14 cellular contexts compared by ENCODE assay signal in the genomic region with DNA sequence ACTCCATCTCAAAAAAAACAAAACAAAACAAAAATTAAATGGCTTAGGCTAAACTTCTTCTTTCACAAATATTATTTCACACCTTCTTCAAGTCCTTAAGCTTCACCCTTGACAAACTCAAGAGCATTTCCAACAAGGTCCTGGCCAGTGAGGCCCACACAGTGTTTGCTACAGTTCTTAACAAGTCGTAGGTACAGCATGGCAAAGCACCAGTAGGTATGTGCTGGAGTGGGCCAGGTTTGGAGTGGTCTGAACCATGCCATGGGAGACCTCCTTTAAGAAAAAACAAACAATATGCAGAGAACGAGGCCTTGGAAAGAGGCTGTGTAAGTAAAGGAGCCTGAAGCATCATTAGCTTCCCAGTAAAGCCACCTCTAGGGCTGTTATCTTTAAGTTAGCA.
DNase-seq lines count a peak whose midpoint lies in the region; ATAC-seq and TF ChIP-seq lines count a peak whose summit lies in the region.
"Had no signal": no experiment of that assay in that cellular context is flagged by ENCODE, and none has a peak within 500 bp of the region (broad histone marks: within the 10 kb centered on the region; RNA-seq: fewer than 3 reads in every experiment).

No MANE protein-coding gene starts in this region.

- H3K4me1 ChIP-seq in heart left ventricle (peaks cover 0 to 34% (median 18%) of the 10 kb centered on the region in 12 donors), esophagus muscularis mucosa (peaks cover 14 to 37% (median 27%) of the 10 kb centered on the region in 4 donors), psoas muscle (peaks cover 28% of the 10 kb centered on the region), upper lobe of right lung (peaks cover 34% of the 10 kb centered on the region)

- no peak for TF ChIP-seq EP300 in esophagus muscularis mucosa (IDR thresholded peaks at IDR 0.05)

- H3K27ac ChIP-seq in heart left ventricle (peak overlapping the region in 7 of 12 donors; percentile 63 to 87 (median 79)), esophagus muscularis mucosa (replicated peaks in 1 of 4) (peak overlapping the region; percentile 61 to 82 (median 70)), psoas muscle (peak overlapping the region; percentile 79), upper lobe of right lung (peak overlapping the region; percentile 66)

- no peaks in the 10 kb centered on the region for H3K9me3 ChIP-seq in heart left ventricle
- no peaks in the 10 kb centered on the region for H3K9me3 ChIP-seq in esophagus muscularis mucosa
- no peaks in the 10 kb centered on the region for H3K9me3 ChIP-seq in psoas muscle
- H3K9me3 ChIP-seq in upper lobe of right lung, result no peaks in the 10 kb centered on the region

- H3K4me3 ChIP-seq in heart left ventricle, result no peak overlapping the region
- H3K4me3 ChIP-seq in esophagus muscularis mucosa, result no peak overlapping the region
- no peak overlapping the region for H3K4me3 ChIP-seq in psoas muscle
- no peak overlapping the region for H3K4me3 ChIP-seq in upper lobe of right lung
- H3K4me3 ChIP-seq: BLaER1 treated with 17β-estradiol and CSF1 and Interleukin-3, amounts not matched to agents 10 nM and 100 nM; GM12878 had no signal

- WGBS in heart left ventricle, 4 donors, result 86 to 97% (median 95%) methylated on average over 2 of the region's 2 CpGs
- 94% methylated on average over 2 of the region's 2 CpGs for WGBS in esophagus muscularis mucosa
- WGBS in psoas muscle, 3 donors, result 82 to 94% (median 87%) methylated on average over 2 of the region's 2 CpGs

- TF ChIP-seq POLR2A in heart left ventricle (IDR thresholded peaks at IDR 0.05) (no peak), esophagus muscularis mucosa (IDR thresholded peaks at IDR 0.05; ENCODE audit: low read depth) (no peak)

- no peaks in the 10 kb centered on the region for H3K27me3 ChIP-seq in heart left ventricle
- no peaks in the 10 kb centered on the region for H3K27me3 ChIP-seq in esophagus muscularis mucosa
- H3K27me3 ChIP-seq in psoas muscle (ENCODE audit: insufficient read depth in 3 of 3, low read length in 2 of 3), result no peaks in the 10 kb centered on the region
- no peaks in the 10 kb centered on the region for H3K27me3 ChIP-seq in upper lobe of right lung
- H3K27me3 ChIP-seq: BLaER1 treated with 17β-estradiol and CSF1 and Interleukin-3, amounts not matched to agents 10 nM and 100 nM had no signal

- ATAC-seq in heart left ventricle (no peak), Right ventricle myocardium inferior (no peak), psoas muscle (no peak), upper lobe of right lung (peak; percentile 84)

- TF ChIP-seq CTCF in heart left ventricle (IDR thresholded peaks at IDR 0.05) (no peak), esophagus muscularis mucosa (IDR thresholded peaks at IDR 0.05) (no peak), psoas muscle (IDR thresholded peaks at IDR 0.05) (no peak), upper lobe of right lung (IDR thresholded peaks at IDR 0.05) (no peak)

- intact Hi-C loops in heart left ventricle (cut with DNase I), result loop anchor here in 6 of 10 donors (1.0 to 10.0 kb wide), 7 partner anchors 89 to 354 kb away; a partner anchor contains a TSS
- intact Hi-C loops in Right ventricle myocardium inferior (cut with DNase I), result loop anchor here (5.0 kb wide), 2 partner anchors 94 to 286 kb away; a partner anchor contains a TSS
- intact Hi-C loops in esophagus muscularis mucosa (cut with DNase I), result loop anchor here (5.0 to 10.0 kb wide), 2 partner anchors 284 to 346 kb away; a partner anchor contains a TSS
- intact Hi-C loops in psoas muscle (cut with DNase I), result loop anchor here (5.0 kb wide), 2 partner anchors 286 to 351 kb away; a partner anchor contains a TSS
- intact Hi-C loops in upper lobe of right lung (cut with DNase I), result no loop called here

- H3K36me3 ChIP-seq in heart left ventricle (peaks cover 0 to 10% (median 0%) of the 10 kb centered on the region in 9 donors), esophagus muscularis mucosa (peaks cover 0 to 12% (median 6%) of the 10 kb centered on the region in 4 donors), psoas muscle (ENCODE audit: insufficient read depth in 1 of 2, low read depth in 1 of 2) (peaks cover 0 to 6% of the 10 kb centered on the region in 2 donors), upper lobe of right lung (no peaks in the 10 kb centered on the region)

- DNase-seq in heart left ventricle (no peak), Right ventricle myocardium inferior (ENCODE audit: missing footprints) (no peak), esophagus muscularis mucosa (ENCODE audit: extremely low spot score) (no peak), psoas muscle (no peak), upper lobe of right lung (no peak), NCI-H2227 (lab: John Stamatoyannopoulos, UW; ENCODE audit: unreplicated experiment) (no peak), UCSD-AML1 (lab: John Stamatoyannopoulos, UW; ENCODE audit: unreplicated experiment) (no peak), NCI-H524 (lab: John Stamatoyannopoulos, UW) (no peak)
- DNase-seq: GDM1, NCI-H187, NCI-H446, RPMI8226 had no signal
